Comparison of ENCODE assay signal across 9 cellular contexts in the genomic region with DNA sequence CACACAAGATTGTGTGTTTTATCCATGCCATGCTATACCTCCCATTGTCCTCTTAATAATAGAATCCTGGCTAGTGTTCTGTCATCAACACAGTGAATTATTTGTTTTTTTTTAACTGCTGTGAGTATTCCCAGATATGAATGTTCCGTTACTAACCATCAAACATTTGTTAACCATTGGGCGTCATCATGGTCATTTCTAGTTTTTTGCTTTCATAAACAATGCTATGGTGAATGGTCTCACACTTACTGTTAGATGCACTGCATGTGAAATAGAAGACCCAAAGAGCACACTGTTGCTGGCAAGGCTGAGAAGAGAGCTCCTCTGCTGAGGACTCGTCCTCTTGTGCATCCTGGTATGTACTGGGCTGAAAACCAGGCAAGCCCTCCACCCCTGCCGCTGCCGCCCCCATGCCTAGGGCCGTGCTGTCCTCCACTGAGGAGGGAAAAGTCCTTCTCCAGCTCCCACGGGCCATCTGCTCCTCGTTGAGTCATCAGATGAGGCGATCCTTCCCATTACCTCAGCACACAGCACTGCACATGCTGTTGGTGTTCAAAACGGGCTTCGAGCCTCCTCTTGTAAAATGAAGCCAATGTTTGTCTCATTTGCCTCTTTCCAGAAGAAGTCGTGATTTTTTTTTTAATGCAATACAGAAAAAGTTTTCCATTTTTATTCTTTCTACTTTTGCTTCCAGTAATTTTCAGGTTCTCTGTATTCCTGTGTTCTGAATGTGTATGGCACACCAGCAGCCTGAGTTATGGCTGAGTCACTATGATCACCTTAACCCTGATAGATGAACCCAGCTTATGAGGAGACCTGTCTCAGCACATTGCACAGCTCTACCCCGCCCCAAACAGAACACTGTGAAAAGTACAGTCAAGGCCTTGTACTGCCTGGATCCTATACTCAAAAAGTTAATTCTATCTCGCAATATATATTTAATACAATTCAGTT.
A peak's percentile ranks its signal among the peaks of the same experiment; 100 is the strongest.
DNase-seq lines count a peak whose midpoint lies in the region; ATAC-seq and TF ChIP-seq lines count a peak whose summit lies in the region.
"Had no signal": no experiment of that assay in that cellular context is flagged by ENCODE, and none has a peak within 500 bp of the region (broad histone marks: within the 10 kb centered on the region; RNA-seq: fewer than 3 reads in every experiment).

No MANE protein-coding gene starts in this region.

- H3K27ac ChIP-seq in mesodermal cell (ENCODE audit: low read depth, low read length, severe bottlenecking) (peak overlapping the region; percentile 29), aorta (ENCODE audit: low read depth in 1 of 2, low read length in 2 of 2) (peak overlapping the region; percentile 84 to 98)

- no peak for TF ChIP-seq CTCF in GM20000 (IDR thresholded peaks at IDR 0.05; ENCODE audit: extremely low read depth, missing control alignments)

- H3K4me1 ChIP-seq in mesodermal cell (ENCODE audit: control insufficient read depth, insufficient read depth, low read length, poor library complexity, severe bottlenecking) (peaks cover 19% of the 10 kb centered on the region), aorta (ENCODE audit: control insufficient read depth in 1 of 2, insufficient read depth in 2 of 2, low read length in 2 of 2) (peaks cover 5 to 6% of the 10 kb centered on the region in 2 donors)

- H3K36me3 ChIP-seq in mesodermal cell (ENCODE audit: control insufficient read depth, insufficient read depth, low read length) = no peaks in the 10 kb centered on the region
- no peaks in the 10 kb centered on the region for H3K36me3 ChIP-seq in aorta (ENCODE audit: control insufficient read depth in 1 of 2, insufficient read depth in 2 of 2, low read length in 1 of 2)

- ATAC-seq in Right ventricle myocardium inferior (peak; percentile 89), aorta (ENCODE audit: low FRiP score) (peak; percentile 85), HG03457 (IDR thresholded peaks at IDR 0.05; ENCODE audit: unreplicated experiment) (no peak)
- ATAC-seq: stimulated activated naive CD8-positive, alpha-beta T cell treated with anti-CD3 and anti-CD28 coated beads, Interleukin-15, amount 100 ng/mL, for 72 hours had no signal

- 82 to 92% methylated on average over 6 to 9 of the region's 14 CpGs for WGBS in mesodermal cell (ENCODE audit: insufficient coverage in 2 of 2), 2 experiments
- 28 to 31% methylated on average over 14 of the region's 14 CpGs for WGBS in aorta, 2 donors

- intact Hi-C loops in Right ventricle myocardium inferior (cut with DNase I) (no loop called here), cardiac septum (cut with DNase I) (no loop called here), aorta (cut with DNase I) (no loop called here)

- DNase-seq in Right ventricle myocardium inferior (ENCODE audit: missing footprints) = peak; percentile 65
- DNase-seq in cardiac septum (ENCODE audit: low spot score) = no peak
- DNase-seq in dermis blood vessel endothelial cell = peak; percentile 82
- peak; percentile 79 to 87 for DNase-seq in aorta
- DNase-seq in activated gamma-delta T cell (lab: John Stamatoyannopoulos, UW) = no peak
- DNase-seq in GM20000 (ENCODE audit: low spot score) = no peak
- DNase-seq: stimulated activated naive CD8-positive, alpha-beta T cell treated with anti-CD3 and anti-CD28 coated beads, Interleukin-15, amount 100 ng/mL, for 72 hours had no signal

- no peak overlapping the region for H3K4me3 ChIP-seq in mesodermal cell (ENCODE audit: extremely low read depth, insufficient read depth, low read length, poor library complexity, severe bottlenecking)
- no peak overlapping the region for H3K4me3 ChIP-seq in aorta (ENCODE audit: low read length in 2 of 2)

- H3K9me3 ChIP-seq in mesodermal cell (ENCODE audit: control insufficient read depth, low read length) (no peaks in the 10 kb centered on the region), aorta (ENCODE audit: control insufficient read depth, low read length) (no peaks in the 10 kb centered on the region)

- H3K27me3 ChIP-seq in aorta (ENCODE audit: control insufficient read depth in 1 of 2, insufficient read depth in 2 of 2, low read length in 1 of 2) = no peaks in the 10 kb centered on the region

Comparison
In these comparisons a context has a peak if more than half of its experiments do, and no peak if none do; other contexts are left out.
1. DNase-seq: peak in Right ventricle myocardium inferior (single experiment), dermis blood vessel endothelial cell (single experiment) and aorta (2 of 2); none in cardiac septum (single experiment), activated gamma-delta T cell (single experiment) and GM20000 (single experiment).